Comparison of ENCODE assay signal across 8 cellular contexts in the genomic region with DNA sequence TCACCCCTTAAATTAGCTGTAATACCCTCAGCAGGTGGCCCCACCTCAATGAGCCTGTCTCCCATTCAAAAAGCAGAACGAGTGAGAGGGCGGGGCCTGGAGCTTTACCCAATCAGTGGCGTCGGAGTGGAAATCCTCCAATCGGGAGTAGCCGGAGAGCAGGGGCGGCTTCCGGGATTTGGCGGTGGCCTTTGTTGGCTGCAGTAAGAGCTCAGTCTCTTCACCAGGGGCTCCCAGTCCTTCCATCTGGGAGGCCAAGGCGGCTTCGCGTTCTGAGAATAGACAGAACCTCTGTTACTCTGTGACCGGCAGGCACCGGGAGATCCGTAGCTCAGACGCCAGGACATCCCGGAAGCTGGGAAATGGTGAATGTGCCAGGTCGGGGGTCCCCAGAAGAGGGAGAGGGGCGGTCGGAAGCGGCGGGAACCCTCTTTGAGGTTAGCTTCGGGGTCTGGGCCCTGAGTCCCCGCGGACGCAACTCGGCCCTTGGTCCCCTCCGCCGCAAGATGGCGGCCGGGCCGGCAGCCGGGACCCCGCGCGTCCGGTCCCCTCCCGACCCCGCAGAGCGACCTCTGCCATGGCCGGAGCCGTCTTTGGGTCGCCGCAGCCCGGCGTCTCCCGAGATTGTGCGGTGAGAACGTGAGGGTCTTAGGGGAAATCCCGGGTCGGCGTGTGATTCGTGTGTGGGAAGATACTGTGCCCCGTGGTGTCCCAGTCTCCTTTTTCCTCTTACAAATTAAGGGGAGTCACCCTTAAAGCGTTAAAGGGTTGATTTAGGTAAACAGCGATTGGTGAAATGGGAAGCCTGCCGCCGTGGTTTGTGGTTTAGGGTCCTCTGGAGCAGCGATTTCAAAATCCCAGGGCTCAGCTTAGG.
DNase-seq lines count a peak whose midpoint lies in the region; ATAC-seq, FAIRE-seq and TF ChIP-seq lines count a peak whose summit lies in the region.

No MANE protein-coding gene starts in this region.

- H3K27ac Mint-ChIP-seq in central memory CD8-positive, alpha-beta T cell (ENCODE audit: low read depth) = peak overlapping the region; percentile 88

- peaks cover 34% of the 10 kb centered on the region for H3K36me3 Mint-ChIP-seq in central memory CD8-positive, alpha-beta T cell (ENCODE audit: insufficient read depth)

- H3K9me3 Mint-ChIP-seq in central memory CD8-positive, alpha-beta T cell = no peaks in the 10 kb centered on the region

- DNase-seq in AG09319 (ENCODE audit: extremely low read depth, low read depth) (peak; percentile 74), NCI-H226 (peak; percentile 92)
- DNase-seq in activated CD4-positive, CD25-positive, alpha-beta regulatory T cell treated with anti-CD3 and anti-CD28 coated beads, Interleukin-2, amount 50 U/mL, for 16 hours (ENCODE audit: low read depth, low spot score) = peak; percentile 86
- peak; percentile 85 to 89 for DNase-seq in central memory CD8-positive, alpha-beta T cell (ENCODE audit: low spot score in 2 of 2)
- peak; percentile 84 to 89 for DNase-seq in stimulated activated CD4-positive, alpha-beta T cell treated with anti-CD3 and anti-CD28 coated beads, Interleukin-12 subunit alpha, Interleukin-12 subunit beta, amount 100 ng/mL, for 24 hours (ENCODE audit: low read depth in 2 of 2)

- ATAC-seq in GM19023 (IDR thresholded peaks at IDR 0.05; ENCODE audit: unreplicated experiment) (peak; percentile 91), HG03196 (IDR thresholded peaks at IDR 0.05; ENCODE audit: unreplicated experiment) (peak; percentile 85)
- ATAC-seq in central memory CD8-positive, alpha-beta T cell (replicated peaks; ENCODE audit: extremely low read depth, poor library complexity, severe bottlenecking) = peak; percentile 89

- FAIRE-seq in islet of Langerhans (lab: Jason Lieb, UNC) = peak; percentile 51

- peak overlapping the region; percentile 99 for H3K4me3 Mint-ChIP-seq in central memory CD8-positive, alpha-beta T cell

- H3K4me1 Mint-ChIP-seq in central memory CD8-positive, alpha-beta T cell = peaks cover 64% of the 10 kb centered on the region

- no peak for TF ChIP-seq CTCF in AG09319 (IDR thresholded peaks at IDR 0.05; ENCODE audit: low read depth, low read length)

- H3K27me3 Mint-ChIP-seq in central memory CD8-positive, alpha-beta T cell = no peaks in the 10 kb centered on the region

Comparison
In these comparisons a context has a peak if more than half of its experiments do, and no peak if none do; other contexts are left out.
1. Peak in every context shown above with its lines: DNase-seq and ATAC-seq.